28 cellular contexts compared by ENCODE assay signal in the genomic region with DNA sequence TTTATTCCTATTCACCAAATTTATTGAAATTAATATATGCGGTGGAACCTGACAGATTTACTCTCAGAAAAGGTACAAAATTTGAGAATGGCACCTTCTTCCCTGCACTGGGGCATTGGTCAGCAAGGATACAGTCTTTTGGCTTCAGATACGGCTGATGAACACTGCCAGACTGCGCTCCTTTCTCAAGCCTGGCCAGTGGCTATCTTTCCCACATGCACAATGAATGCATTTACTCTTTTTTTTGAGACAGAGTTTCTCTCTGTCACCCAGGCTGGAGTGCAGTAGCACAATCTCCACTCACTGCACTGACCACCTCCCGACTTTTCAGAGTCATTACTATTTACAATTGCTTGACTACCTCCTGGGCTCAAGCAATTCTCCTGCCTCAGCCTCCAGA.
A peak's percentile ranks its signal among the peaks of the same experiment; 100 is the strongest.
DNase-seq lines count a peak whose midpoint lies in the region; TF ChIP-seq lines count a peak whose summit lies in the region.
"Had no signal": no experiment of that assay in that cellular context is flagged by ENCODE, and none has a peak within 500 bp of the region (broad histone marks: within the 10 kb centered on the region; RNA-seq: fewer than 3 reads in every experiment).

No MANE protein-coding gene starts in this region.

- TF ChIP-seq CTCF in hepatocyte (IDR thresholded peaks at IDR 0.05; ENCODE audit: poor library complexity) (no peak), RWPE1 (conservative IDR thresholded peaks at IDR 0.05; ENCODE audit: low read depth) (no peak)

- H3K27ac ChIP-seq in HUES48 (ENCODE audit: low read depth, low read length) (peak overlapping the region; percentile 74), hepatocyte (peak overlapping the region; percentile 4), substantia nigra (ENCODE audit: low read depth, low read length, poor library complexity, severe bottlenecking) (peak overlapping the region; percentile 19), RWPE1 (no peak overlapping the region)
- H3K27ac ChIP-seq: C4-2B, pancreas, Peyer's patch had no signal

- peaks cover 27% of the 10 kb centered on the region for H3K9me3 ChIP-seq in HUES48 (ENCODE audit: control insufficient read depth, insufficient read depth, low read length)
- peaks cover 5% of the 10 kb centered on the region for H3K9me3 ChIP-seq in adipocyte (ENCODE audit: control insufficient read depth, low read length)
- H3K9me3 ChIP-seq in hepatocyte (ENCODE audit: low read depth): no peaks in the 10 kb centered on the region
- H3K9me3 ChIP-seq: pancreas had no signal

- CTCF ChIA-PET in RWPE1 (lab: Yijun Ruan, JAX): no interaction called here

- H4K20me1 ChIP-seq in hepatocyte (ENCODE audit: insufficient read depth, poor library complexity, severe bottlenecking): no peaks in the 10 kb centered on the region

- H3K36me3 ChIP-seq in HUES48 (ENCODE audit: control insufficient read depth, insufficient read depth, low read length) (0 out of 2 replicates have a peak, but pooled peaks cover 3% of the 10 kb centered on the region), adipocyte (ENCODE audit: control insufficient read depth, insufficient read depth, low read length, severe bottlenecking) (no peaks in the 10 kb centered on the region), hepatocyte (replicated peaks; ENCODE audit: insufficient read depth, low read depth) (no peaks in the 10 kb centered on the region)
- H3K36me3 ChIP-seq: pancreas, Peyer's patch had no signal

- H3K4me3 ChIP-seq in HUES48 (ENCODE audit: low read depth, low read length): no peak overlapping the region
- H3K4me3 ChIP-seq in adipocyte (ENCODE audit: low read length): peak overlapping the region; percentile 57
- H3K4me3 ChIP-seq in hepatocyte: no peak overlapping the region
- H3K4me3 ChIP-seq: heart right ventricle, pancreas, Peyer's patch, tibial nerve had no signal

- H3K9ac ChIP-seq in HUES48 (ENCODE audit: low read depth, low read length): no peak overlapping the region
- H3K9ac ChIP-seq in adipocyte (ENCODE audit: low read length): peak overlapping the region; percentile 55

- POLR2A ChIA-PET in RWPE1 (lab: Yijun Ruan, JAX; ENCODE audit: low non-redundant PET): no interaction called here

- no peaks in the 10 kb centered on the region for H3K9me2 ChIP-seq in hepatocyte (replicated peaks; ENCODE audit: insufficient read depth)

- H2AFZ ChIP-seq in hepatocyte: no peak overlapping the region

- in situ Hi-C loops in ACHN (cut with HindIII; ENCODE audit: low pct_ligation_motif_present, low pct_unique_long_range_greater_than_20kb, low sequenced_read_pairs): no loop called here

- no peaks in the 10 kb centered on the region for H3K79me2 ChIP-seq in hepatocyte

- no peak overlapping the region for H3K4me2 ChIP-seq in hepatocyte

- DNase-seq in adipocyte (ENCODE audit: low read depth) (no peak), hepatocyte (ENCODE audit: low spot score) (no peak), substantia nigra (lab: John Stamatoyannopoulos, UW) (peak in 13 of 49 donors; percentile 10 to 43 (median 17)), ACHN (no peak), RWPE1 (ENCODE audit: low spot score) (no peak)
- no peak for DNase-seq in activated CD4-positive, CD25-positive, alpha-beta regulatory T cell treated with anti-CD3 and anti-CD28 coated beads, Interleukin-2, amount 50 U/mL, for 72 hours
- DNase-seq: activated B cell treated with CpG ODN at 0.5 μM for 24 hours; activated CD8-positive, alpha-beta memory T cell treated with anti-CD3 and anti-CD28 coated beads, Interleukin-2, amount 10 ng/mL, durations not matched to agents 7 days and 5 days; activated gamma-delta T cell; activated naive CD8-positive, alpha-beta T cell treated with anti-CD3 and anti-CD28 coated beads, Interleukin-2, amount 10 ng/mL, durations not matched to agents 7 days and 5 days; activated T-cell treated with anti-CD3 and anti-CD28 coated beads, Interleukin-2, amount 50 U/mL, for 4 hours; Caco-2; central memory CD4-positive, alpha-beta T cell; foreskin fibroblast; heart right ventricle; NCI-H1436; NCI-H2107; NCI-H446; NCI-H748 treated with DMSO at 0.1 percent for 48 hours; pancreas; Peyer's patch; retina; stimulated activated CD4-positive, alpha-beta T cell treated with anti-CD3 and anti-CD28 coated beads, Interleukin-2, amount 100 ng/mL, for 24 hours; stimulated activated naive CD8-positive, alpha-beta T cell treated with anti-CD3 and anti-CD28 coated beads, Interleukin-15, amount 100 ng/mL, for 72 hours; SW 1271 had no signal

- H3K4me1 ChIP-seq in HUES48 (ENCODE audit: control insufficient read depth, insufficient read depth, low read length) (peaks cover 23% of the 10 kb centered on the region), adipocyte (ENCODE audit: control insufficient read depth, insufficient read depth, low read length) (peaks cover 24% of the 10 kb centered on the region), hepatocyte (ENCODE audit: insufficient read depth) (no peaks in the 10 kb centered on the region)
- H3K4me1 ChIP-seq: Caco-2, pancreas, Peyer's patch had no signal

- H3K27me3 ChIP-seq in HUES48 (ENCODE audit: control insufficient read depth, insufficient read depth, low read length) (no peaks in the 10 kb centered on the region), adipocyte (replicated peaks; ENCODE audit: control insufficient read depth, insufficient read depth, low read length) (no peaks in the 10 kb centered on the region), hepatocyte (no peaks in the 10 kb centered on the region)
- H3K27me3 ChIP-seq: heart right ventricle, pancreas, Peyer's patch, tibial nerve had no signal

- WGBS in hepatocyte (ENCODE audit: low lambda C conversion rate, missing lambda C conversion rate): 94% methylated on average over 4 of the region's 4 CpGs
